Comparison of ENCODE assay signal across 8 cellular contexts in genomic region chr12:116194935-116195431, GRCh38.
DNase-seq lines count a peak whose midpoint lies in the region; ATAC-seq, FAIRE-seq and TF ChIP-seq lines count a peak whose summit lies in the region.

No MANE protein-coding gene starts in this region.

- TF ChIP-seq RAD21 in GM12878 (IDR thresholded peaks at IDR 0.05; ENCODE audit: insufficient read depth, low read depth, low read length), result peak; percentile 71

- BruUV-seq in GM12878 (replicated peaks; lab: Mats Ljungman, UMichigan), result no TSS peak

- SMC1A ChIA-PET in GM12878 (lab: Charles Lee; ENCODE audit: uncharacterized antibody, unreplicated experiment), result interaction anchor here (1.0 to 2.7 kb wide), 10 partner anchors 8 to 57 kb away, joined by 3 to 9 read pairs (median 3); no protein-coding TSS in a partner anchor

- in situ Hi-C loops in GM12878 (cut with MboI), result no loop called here

- H3K9me3 Mint-ChIP-seq in stimulated activated effector memory CD8-positive, alpha-beta T cell treated with anti-CD3 and anti-CD28 coated beads, Interleukin-12 subunit alpha, Interleukin-12 subunit beta, amount 100 ng/mL, for 72 hours, result no peaks in the 10 kb centered on the region
- no peaks in the 10 kb centered on the region for H3K9me3 Mint-ChIP-seq in glutamatergic neuron (ENCODE audit: unreplicated experiment)

- ATAC-seq in GM18508 (IDR thresholded peaks at IDR 0.05; ENCODE audit: insufficient read depth, unreplicated experiment) (peak; percentile 79), HG02623 (IDR thresholded peaks at IDR 0.05; ENCODE audit: unreplicated experiment) (peak; percentile 86), GM12878 (peak; percentile 89)
- peak; percentile 96 for ATAC-seq in stimulated activated effector memory CD8-positive, alpha-beta T cell treated with anti-CD3 and anti-CD28 coated beads, Interleukin-12 subunit alpha, Interleukin-12 subunit beta, amount 100 ng/mL, for 72 hours

- no peaks in the 10 kb centered on the region for H3K36me3 Mint-ChIP-seq in stimulated activated effector memory CD8-positive, alpha-beta T cell treated with anti-CD3 and anti-CD28 coated beads, Interleukin-12 subunit alpha, Interleukin-12 subunit beta, amount 100 ng/mL, for 72 hours
- H3K36me3 Mint-ChIP-seq in glutamatergic neuron (ENCODE audit: unreplicated experiment), result no peaks in the 10 kb centered on the region

- no peaks in the 10 kb centered on the region for H3K36me3 ChIP-seq in GM12878 (ENCODE audit: control insufficient read depth in 2 of 2, insufficient read depth in 2 of 2, low read length in 1 of 2)

- TF ChIP-seq POLR2A in GM12878 (IDR thresholded peaks at IDR 0.05; ENCODE audit: low read depth, low read length), result no peak

- H2AFZ ChIP-seq in GM12878 (ENCODE audit: control insufficient read depth, low read depth, low read length), result peak overlapping the region; percentile 32

- peak overlapping the region; percentile 61 for H3K4me2 ChIP-seq in GM12878 (ENCODE audit: control insufficient read depth, insufficient read depth)

- DNase-seq in RPMI8226, result peak; percentile 53
- DNase-seq in GM12878 (ENCODE audit: low read depth, low spot score), result peak; percentile 79
- peak; percentile 5 to 74 for DNase-seq in stimulated activated effector memory CD8-positive, alpha-beta T cell treated with anti-CD3 and anti-CD28 coated beads, Interleukin-12 subunit alpha, Interleukin-12 subunit beta, amount 100 ng/mL, for 72 hours (ENCODE audit: low spot score in 2 of 2)
- DNase-seq in HuH-7.5 (ENCODE audit: low spot score), result no peak
- DNase-seq in glutamatergic neuron, result no peak
- DNase-seq in SK-N-DZ (ENCODE audit: low spot score), result no peak

- H3K4me1 ChIP-seq in GM12878 (ENCODE audit: control insufficient read depth, insufficient read depth, low read length), result peaks cover 22% of the 10 kb centered on the region; the same call in 1 of the 2 replicates

- peaks cover 34% of the 10 kb centered on the region for H3K4me1 Mint-ChIP-seq in stimulated activated effector memory CD8-positive, alpha-beta T cell treated with anti-CD3 and anti-CD28 coated beads, Interleukin-12 subunit alpha, Interleukin-12 subunit beta, amount 100 ng/mL, for 72 hours
- peaks cover 5% of the 10 kb centered on the region for H3K4me1 Mint-ChIP-seq in glutamatergic neuron (ENCODE audit: low read depth, unreplicated experiment)

- H3K9ac ChIP-seq in GM12878 (ENCODE audit: control insufficient read depth, insufficient read depth, low read length), result peak overlapping the region; percentile 54; the same call in 1 of the 2 replicates

- no peaks in the 10 kb centered on the region for H4K20me1 ChIP-seq in GM12878 (ENCODE audit: control insufficient read depth, insufficient read depth)

- WGBS in GM12878 (ENCODE audit: insufficient coverage, insufficient replicate concordance, low lambda C conversion rate, missing lambda C conversion rate), result 0% methylated on average over 3 of the region's 3 CpGs

- H3K79me2 ChIP-seq in GM12878 (ENCODE audit: control insufficient read depth, insufficient read depth, low read length), result peaks cover 11% of the 10 kb centered on the region

- peak overlapping the region; percentile 83 for H3K27ac ChIP-seq in GM12878 (ENCODE audit: control insufficient read depth, insufficient read depth)

- H3K9me3 ChIP-seq in GM12878 (replicated peaks; ENCODE audit: control insufficient read depth, insufficient read depth, low read length), result no peaks in the 10 kb centered on the region

- TF ChIP-seq CTCF in GM12878 (IDR thresholded peaks at IDR 0.05 in 2 of 3, conservative IDR thresholded peaks at IDR 0.05 in 1 of 3; ENCODE audit: control insufficient read depth in 2 of 3, extremely low read depth in 1 of 3, insufficient read depth in 1 of 3, low read depth in 3 of 3, low read length in 3 of 3), result peak; percentile 11 to 54 (median 24); a peak in 3 of 6 replicates
- TF ChIP-seq CTCF in glutamatergic neuron (IDR thresholded peaks at IDR 0.05; ENCODE audit: partially characterized antibody, unreplicated experiment), result no peak

- peak overlapping the region; percentile 52 for H3K4me3 ChIP-seq in GM12878

- POLR2A ChIA-PET in GM12878 (lab: Charles Lee), result no interaction called here

- TF ChIP-seq EP300 in GM12878 (IDR thresholded peaks at IDR 0.05; ENCODE audit: borderline replicate concordance in 1 of 2, control insufficient read depth in 1 of 2, low read depth in 2 of 2, low read length in 2 of 2), result peak; percentile 74 to 88; a peak in 3 of 4 replicates

- RAD21 ChIA-PET in GM12878 (lab: Charles Lee; ENCODE audit: unreplicated experiment), result interaction anchor here (0.9 to 1.6 kb wide), 7 partner anchors 18 to 364 kb away, joined by 3 to 8 read pairs (median 4); partner anchors contain the start of gene MAP1LC3B2

- H3K27ac Mint-ChIP-seq in stimulated activated effector memory CD8-positive, alpha-beta T cell treated with anti-CD3 and anti-CD28 coated beads, Interleukin-12 subunit alpha, Interleukin-12 subunit beta, amount 100 ng/mL, for 72 hours, result peak overlapping the region; percentile 87
- no peak overlapping the region for H3K27ac Mint-ChIP-seq in glutamatergic neuron (ENCODE audit: unreplicated experiment)

- intact Hi-C loops in GM12878 (cut with micrococcal nuclease; ENCODE audit: unreplicated experiment), result loop anchor here (2.0 kb wide), 1 partner anchor 128 kb away; no protein-coding TSS in a partner anchor

- CTCF ChIA-PET in GM12878 (lab: Yijun Ruan, JAX), result interaction anchor here (1.0 to 4.0 kb wide), 5 partner anchors 24 to 257 kb away, joined by 3 to 18 read pairs (median 5); no protein-coding TSS in a partner anchor

- H3K4me3 Mint-ChIP-seq in stimulated activated effector memory CD8-positive, alpha-beta T cell treated with anti-CD3 and anti-CD28 coated beads, Interleukin-12 subunit alpha, Interleukin-12 subunit beta, amount 100 ng/mL, for 72 hours, result peak overlapping the region; percentile 53
- no peak overlapping the region for H3K4me3 Mint-ChIP-seq in glutamatergic neuron (ENCODE audit: unreplicated experiment)

- no peaks in the 10 kb centered on the region for H3K27me3 Mint-ChIP-seq in glutamatergic neuron (ENCODE audit: unreplicated experiment)

- H3K27me3 ChIP-seq in GM12878 (replicated peaks in 1 of 2; ENCODE audit: control insufficient read depth in 2 of 2, insufficient read depth in 2 of 2, low read length in 1 of 2), result no peaks in the 10 kb centered on the region

- FAIRE-seq in GM12878 (lab: Jason Lieb, UNC), result peak; percentile 86

TF ChIP-seq in GM12878, 131 proteins besides CTCF, POLR2A, EP300 and RAD21 (continues in another document):
- TF ChIP-seq SMC3 (IDR thresholded peaks at IDR 0.05; ENCODE audit: borderline replicate concordance, low read length) (peak; percentile 18; the same call in 1 of the 2 replicates), LARP7 (IDR thresholded peaks at IDR 0.05) (no peak), CREM (IDR thresholded peaks at IDR 0.05; ENCODE audit: low read depth) (peak; percentile 70), HSF1 (IDR thresholded peaks at IDR 0.05; ENCODE audit: low read depth, low read length) (no peak), RUNX3 (IDR thresholded peaks at IDR 0.05; ENCODE audit: low read length) (peak; percentile 97), IRF5 (IDR thresholded peaks at IDR 0.05; ENCODE audit: borderline replicate concordance) (no peak), RBBP5 (conservative IDR thresholded peaks at IDR 0.05) (no peak), ZNF217 (IDR thresholded peaks at IDR 0.05) (no peak), IKZF2 (IDR thresholded peaks at IDR 0.05) (peak; percentile 92 to 94), ZBED1 (IDR thresholded peaks at IDR 0.05; ENCODE audit: borderline replicate concordance) (peak; percentile 82), CBFB (IDR thresholded peaks at IDR 0.05; ENCODE audit: low read depth) (peak; percentile 86), ASH2L (IDR thresholded peaks at IDR 0.05; ENCODE audit: borderline replicate concordance, low read depth) (no peak), CBX3 (IDR thresholded peaks at IDR 0.05; ENCODE audit: borderline replicate concordance, low read depth) (no peak), EGR1 (IDR thresholded peaks at IDR 0.05; ENCODE audit: borderline replicate concordance in 1 of 2, low read depth in 2 of 2, low read length in 2 of 2) (0 out of 3 replicates have a peak, but pooled peaks of 1 of the 2 experiments have one; percentile 49), BRCA1 (IDR thresholded peaks at IDR 0.05; ENCODE audit: low read depth, low read length) (no peak), ETV6 (conservative IDR thresholded peaks at IDR 0.05 in 1 of 2, IDR thresholded peaks at IDR 0.05 in 1 of 2; ENCODE audit: borderline replicate concordance in 1 of 2, low read depth in 1 of 2) (peak in 1 of 2 experiments; percentile 78; a peak in 1 of 4 replicates), MYB (IDR thresholded peaks at IDR 0.05; ENCODE audit: borderline replicate concordance, low read depth, low read length) (no peak), MEF2B (IDR thresholded peaks at IDR 0.05; ENCODE audit: partially characterized antibody, poor library complexity, severe bottlenecking) (peak; percentile 52), POLR2AphosphoS5 (IDR thresholded peaks at IDR 0.05; ENCODE audit: low read length) (no peak)

Comparison
In these comparisons a context has a peak if more than half of its experiments do, and no peak if none do; other contexts are left out.
1. DNase-seq: peak in RPMI8226 (single experiment), GM12878 (single experiment) and stimulated activated effector memory CD8-positive, alpha-beta T cell treated with anti-CD3 and anti-CD28 coated beads, Interleukin-12 subunit alpha, Interleukin-12 subunit beta, amount 100 ng/mL, for 72 hours (2 of 2); none in HuH-7.5 (single experiment), glutamatergic neuron (single experiment) and SK-N-DZ (single experiment).
2. Peak in every context shown above with its lines, with median percentiles within 50 percentile points of each other: ATAC-seq.